12 cellular contexts compared by ENCODE assay signal in genomic region chr5:132458226-132458560, GRCh38. TPM values are rescaled to one million over a fixed set of nuclear protein-coding genes. Genes with fewer than 3 reads are reported as not detected.
DNase-seq lines count a peak whose midpoint lies in the region; ATAC-seq and TF ChIP-seq lines count a peak whose summit lies in the region.
"Had no signal": no experiment of that assay in that cellular context is flagged by ENCODE, and none has a peak within 500 bp of the region (broad histone marks: within the 10 kb centered on the region; RNA-seq: fewer than 3 reads in every experiment).

No MANE protein-coding gene starts in this region.

- H4K20me1 ChIP-seq in smooth muscle cell (ENCODE audit: low read depth) = no peaks in the 10 kb centered on the region

- WGBS in smooth muscle cell (ENCODE audit: low lambda C conversion rate) = 91% methylated on average over 3 of the region's 3 CpGs

- H3K27me3 ChIP-seq in smooth muscle cell (ENCODE audit: low read depth) = no peaks in the 10 kb centered on the region

- peaks cover 32% of the 10 kb centered on the region for H3K36me3 Mint-ChIP-seq in activated CD4-positive, alpha-beta T cell treated with anti-CD3 and anti-CD28 coated beads for 36 hours (ENCODE audit: low read depth)
- H3K36me3 Mint-ChIP-seq in effector memory CD8-positive, alpha-beta T cell (ENCODE audit: insufficient read depth) = peaks cover 77% of the 10 kb centered on the region

- CTCF ChIA-PET in activated CD4-positive, alpha-beta T cell treated with anti-CD3 and anti-CD28 coated beads for 36 hours (lab: Charles Lee) = interaction anchor here (0.6 to 7.1 kb wide), 8 partner anchors 9 to 40 kb away, joined by 3 to 89 read pairs (median 4); no protein-coding TSS in a partner anchor

- H3K4me3 ChIP-seq in smooth muscle cell = no peak overlapping the region

- no peaks in the 10 kb centered on the region for H3K27me3 Mint-ChIP-seq in activated CD4-positive, alpha-beta T cell treated with anti-CD3 and anti-CD28 coated beads for 36 hours
- no peaks in the 10 kb centered on the region for H3K27me3 Mint-ChIP-seq in effector memory CD8-positive, alpha-beta T cell

- H3K4me3 Mint-ChIP-seq in activated CD4-positive, alpha-beta T cell treated with anti-CD3 and anti-CD28 coated beads for 36 hours = no peak overlapping the region
- peak overlapping the region; percentile 74 to 82 for H3K4me3 Mint-ChIP-seq in effector memory CD8-positive, alpha-beta T cell

- no peaks in the 10 kb centered on the region for H3K79me2 ChIP-seq in smooth muscle cell (ENCODE audit: low read depth)

- H2AFZ ChIP-seq in smooth muscle cell (ENCODE audit: low read depth) = no peak overlapping the region

- H3K9me3 ChIP-seq in smooth muscle cell (replicated peaks; ENCODE audit: low read depth) = no peaks in the 10 kb centered on the region

- H3K4me1 Mint-ChIP-seq in activated CD4-positive, alpha-beta T cell treated with anti-CD3 and anti-CD28 coated beads for 36 hours = peaks cover 90% of the 10 kb centered on the region
- peaks cover 92 to 95% of the 10 kb centered on the region in 2 donors for H3K4me1 Mint-ChIP-seq in effector memory CD8-positive, alpha-beta T cell (ENCODE audit: low read depth in 2 of 2)

- H3K4me1 ChIP-seq in smooth muscle cell (ENCODE audit: low read depth) = peaks cover 5% of the 10 kb centered on the region

- no peaks in the 10 kb centered on the region for H3K9me3 Mint-ChIP-seq in activated CD4-positive, alpha-beta T cell treated with anti-CD3 and anti-CD28 coated beads for 36 hours (ENCODE audit: low read depth)
- H3K9me3 Mint-ChIP-seq in effector memory CD8-positive, alpha-beta T cell = peaks cover 3 to 8% of the 10 kb centered on the region in 2 donors

- no peak for TF ChIP-seq CTCF in smooth muscle cell (IDR thresholded peaks at IDR 0.05; ENCODE audit: borderline replicate concordance, insufficient read depth, poor library complexity, severe bottlenecking)

- H3K9ac ChIP-seq in smooth muscle cell (ENCODE audit: low read depth) = peak overlapping the region; percentile 12

- H3K27ac ChIP-seq in smooth muscle cell (ENCODE audit: low read depth) = peak overlapping the region; percentile 85

- no peak for DNase-seq in activated CD4-positive, alpha-beta T cell treated with anti-CD3 and anti-CD28 coated beads for 36 hours
- no peak for DNase-seq in activated CD4-positive, alpha-beta T cell treated with anti-CD3 and anti-CD28 coated beads for 1 hour
- no peak for DNase-seq in effector memory CD8-positive, alpha-beta T cell
- DNase-seq in smooth muscle cell (lab: John Stamatoyannopoulos, UW; ENCODE audit: unreplicated experiment) (no peak), NCI-H510A treated with DMSO at 0.1 percent for 48 hours (lab: John Stamatoyannopoulos, UW) (no peak), mucosa of gallbladder (ENCODE audit: low spot score) (no peak)
- DNase-seq: 8988T; hippocampal formation; NCI-H1105 treated with DMSO at 0.1 percent for 48 hours; stimulated activated CD4-positive, alpha-beta T cell treated with anti-CD3 and anti-CD28 coated beads, Interleukin-4, amount 100 ng/mL, for 4 hours had no signal

- peak overlapping the region; percentile 59 for H3K4me2 ChIP-seq in smooth muscle cell

- no peaks in the 10 kb centered on the region for H3K36me3 ChIP-seq in smooth muscle cell (ENCODE audit: low read depth)

- H3K27ac Mint-ChIP-seq in activated CD4-positive, alpha-beta T cell treated with anti-CD3 and anti-CD28 coated beads for 36 hours = peak overlapping the region; percentile 96
- peak overlapping the region; percentile 99 for H3K27ac Mint-ChIP-seq in effector memory CD8-positive, alpha-beta T cell

- POLR2A ChIA-PET in activated CD4-positive, alpha-beta T cell treated with anti-CD3 and anti-CD28 coated beads for 36 hours (lab: Charles Lee) = interaction anchor here (0.6 to 7.2 kb wide), 7 partner anchors 21 to 34 kb away, joined by 3 to 53 read pairs (median 4); partner anchors contain the start of gene IRF1

- 0 out of 2 replicates have a peak, but pooled peaks have one; percentile 19 for TF ChIP-seq POLR2A in Raji (IDR thresholded peaks at IDR 0.05; ENCODE audit: insufficient read depth, low read depth, low read length)

- intact Hi-C loops in activated CD4-positive, alpha-beta T cell treated with anti-CD3 and anti-CD28 coated beads for 36 hours (cut with DNase I, micrococcal nuclease) = loop anchor here (1.0 to 5.0 kb wide), 3 partner anchors 33 to 39 kb away; no protein-coding TSS in a partner anchor

- peak; percentile 47 for ATAC-seq in activated CD4-positive, alpha-beta T cell treated with anti-CD3 and anti-CD28 coated beads for 36 hours
- ATAC-seq in effector memory CD8-positive, alpha-beta T cell (replicated peaks) = no peak
- no peak for ATAC-seq in GM21737 (IDR thresholded peaks at IDR 0.05; ENCODE audit: unreplicated experiment)

- H3F3A ChIP-seq in smooth muscle cell (ENCODE audit: low read depth) = peaks cover 10% of the 10 kb centered on the region

RNA-seq across cellular contexts. Expression of gene IRF1, which starts 32.4 kb away (rescaled TPM):
- 100 to 1,000 TPM; 121 to 130 TPM for total RNA-seq in activated CD4-positive, alpha-beta T cell treated with anti-CD3 and anti-CD28 coated beads for 36 hours
- total RNA-seq in smooth muscle cell (15.7 and 18.0 TPM in 2 replicates), mucosa of gallbladder (38.3 TPM)
- polyA plus RNA-seq in smooth muscle cell = 19.1 and 25.5 TPM in 2 replicates
